2 cellular contexts compared by ENCODE assay signal in genomic region chr1:38561110-38561509, GRCh38.
TF ChIP-seq lines count a peak whose summit lies in the region.

No MANE protein-coding gene starts in this region.

TF ChIP-seq in H1, 55 proteins besides CTCF, POLR2A, EP300 and RAD21:
- TF ChIP-seq HDAC6 (IDR thresholded peaks at IDR 0.05; ENCODE audit: low read depth, low read length) (no peak), RBBP5 (IDR thresholded peaks at IDR 0.05; ENCODE audit: borderline replicate concordance, low read depth, low read length) (no peak), RNF2 (IDR thresholded peaks at IDR 0.05; ENCODE audit: borderline replicate concordance, low read depth, low read length, missing control alignments, poor library complexity, severe bottlenecking) (no peak), CHD1 (IDR thresholded peaks at IDR 0.05; ENCODE audit: low read depth, low read length) (no peak)
TF ChIP-seq in H1: peak in this region for 0.

TF ChIP-seq in SK-N-SH treated with all-trans-retinoic acid at 6 μM for 48 hours, 23 proteins besides CTCF, POLR2A, EP300 and RAD21:
- no peak for TF ChIP-seq ZNF70 (CRISPR knock-in tag; IDR thresholded peaks at IDR 0.05)
- TF ChIP-seq ZFP30 (CRISPR knock-in tag; IDR thresholded peaks at IDR 0.05), result no peak
